Comparison of ENCODE assay signal across 1 cellular context in the genomic region with DNA sequence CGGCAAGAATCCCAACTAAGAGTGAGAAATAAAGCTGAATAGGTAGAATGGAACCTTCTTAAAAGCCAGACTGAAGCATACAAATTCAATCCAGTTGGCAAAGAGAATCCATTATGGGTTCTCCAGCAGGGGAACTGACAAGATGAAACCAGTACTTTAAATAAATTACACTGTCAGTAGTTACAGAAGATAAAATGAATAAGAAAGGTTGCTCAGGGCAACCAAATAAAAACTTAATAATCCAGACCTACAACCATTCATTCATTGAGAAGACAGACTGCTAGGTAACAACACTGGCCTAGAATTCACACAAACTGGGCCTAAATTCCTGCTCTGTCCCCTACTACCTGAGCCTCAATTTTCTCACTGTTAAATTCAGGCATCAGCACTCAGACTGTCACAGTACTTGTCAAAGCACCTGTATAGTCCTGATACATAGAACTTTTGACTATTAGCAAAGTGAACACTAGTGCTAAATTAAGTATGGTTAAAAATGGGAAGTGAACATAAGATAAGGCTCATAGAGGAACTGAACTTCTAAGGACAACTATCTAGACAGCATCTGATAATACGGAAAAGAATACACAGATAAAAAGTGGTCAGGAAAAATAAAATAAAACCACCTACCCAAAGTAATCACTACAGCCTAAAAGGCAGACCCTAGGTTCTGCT.
TF ChIP-seq lines count a peak whose summit lies in the region.

No MANE protein-coding gene starts in this region.

TF ChIP-seq in HepG2, 621 proteins besides CTCF, POLR2A, EP300 and RAD21:
- TF ChIP-seq RBFOX2 (IDR thresholded peaks at IDR 0.05; ENCODE audit: low read depth, low read length) (no peak), ZNF12 (CRISPR knock-in tag; IDR thresholded peaks at IDR 0.05) (peak; percentile 71; the same call in 1 of the 2 replicates)
- TF ChIP-seq, protein P1, sequence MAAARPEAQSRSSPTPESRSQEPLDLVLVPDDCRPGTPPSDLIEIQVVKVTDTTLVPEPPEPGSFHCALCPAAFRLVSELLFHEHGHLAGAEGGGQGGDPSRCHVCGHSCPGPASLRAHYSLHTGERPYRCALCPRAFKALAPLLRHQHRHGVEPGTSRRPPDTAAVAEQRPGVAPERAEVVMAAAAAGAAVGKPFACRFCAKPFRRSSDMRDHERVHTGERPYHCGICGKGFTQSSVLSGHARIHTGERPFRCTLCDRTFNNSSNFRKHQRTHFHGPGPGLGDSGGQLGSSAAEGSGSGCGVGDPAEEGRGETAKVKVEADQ (CRISPR knock-in tag; IDR thresholded peaks at IDR 0.05; ENCODE audit: borderline replicate concordance): no peak
- TF ChIP-seq, protein P2, sequence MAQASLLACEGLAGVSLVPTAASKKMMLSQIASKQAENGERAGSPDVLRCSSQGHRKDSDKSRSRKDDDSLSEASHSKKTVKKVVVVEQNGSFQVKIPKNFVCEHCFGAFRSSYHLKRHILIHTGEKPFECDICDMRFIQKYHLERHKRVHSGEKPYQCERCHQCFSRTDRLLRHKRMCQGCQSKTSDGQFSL (CRISPR knock-in tag; IDR thresholded peaks at IDR 0.05): no peak
